Comparison of ENCODE assay signal across 16 cellular contexts in genomic region chrX:134948333-134949241, GRCh38. TPM values are rescaled to one million over a fixed set of nuclear protein-coding genes. Genes with fewer than 3 reads are reported as not detected.
A peak's percentile ranks its signal among the peaks of the same experiment; 100 is the strongest.
DNase-seq lines count a peak whose midpoint lies in the region; ATAC-seq and TF ChIP-seq lines count a peak whose summit lies in the region.
"Had no signal": no experiment of that assay in that cellular context is flagged by ENCODE, and none has a peak within 500 bp of the region (broad histone marks: within the 10 kb centered on the region; RNA-seq: fewer than 3 reads in every experiment).

No MANE protein-coding gene starts in this region.

- H3K9me3 ChIP-seq in left ventricle myocardium inferior (replicated peaks): no peaks in the 10 kb centered on the region
- H3K9me3 ChIP-seq: psoas muscle had no signal

- H3K27ac Mint-ChIP-seq in type B pancreatic cell: peak overlapping the region; percentile 7
- no peak overlapping the region for H3K27ac Mint-ChIP-seq in stimulated activated naive CD8-positive, alpha-beta T cell treated with anti-CD3 and anti-CD28 coated beads, Interleukin-15, amount 100 ng/mL, for 72 hours
- H3K27ac Mint-ChIP-seq: GM23338 had no signal

- H3K4me3 Mint-ChIP-seq in type B pancreatic cell: no peak overlapping the region
- no peak overlapping the region for H3K4me3 Mint-ChIP-seq in stimulated activated naive CD8-positive, alpha-beta T cell treated with anti-CD3 and anti-CD28 coated beads, Interleukin-15, amount 100 ng/mL, for 72 hours
- H3K4me3 Mint-ChIP-seq: GM23338 had no signal

- intact Hi-C loops in left ventricle myocardium inferior (cut with micrococcal nuclease) (no loop called here), Right ventricle myocardium inferior (cut with DNase I) (no loop called here)

- no peaks in the 10 kb centered on the region for H3K36me3 ChIP-seq in left ventricle myocardium inferior

- H3K27me3 ChIP-seq in left ventricle myocardium inferior (ENCODE audit: low read depth): no peaks in the 10 kb centered on the region
- no peaks in the 10 kb centered on the region for H3K27me3 ChIP-seq in foreskin keratinocyte

- H3K36me3 Mint-ChIP-seq in type B pancreatic cell: no peaks in the 10 kb centered on the region

- H3K4me3 ChIP-seq in left ventricle myocardium inferior: no peak overlapping the region
- H3K4me3 ChIP-seq: dorsolateral prefrontal cortex, GM23338, lung, psoas muscle had no signal

- H3K4me1 ChIP-seq in left ventricle myocardium inferior (no peaks in the 10 kb centered on the region), foreskin keratinocyte (no peaks in the 10 kb centered on the region)
- H3K4me1 ChIP-seq: psoas muscle had no signal

- H3K27me3 Mint-ChIP-seq in type B pancreatic cell: no peaks in the 10 kb centered on the region
- H3K27me3 Mint-ChIP-seq in stimulated activated naive CD8-positive, alpha-beta T cell treated with anti-CD3 and anti-CD28 coated beads, Interleukin-15, amount 100 ng/mL, for 72 hours: no peaks in the 10 kb centered on the region

- DNase-seq in left ventricle myocardium inferior (peak; percentile 15), Right ventricle myocardium inferior (ENCODE audit: missing footprints) (no peak), SW 1271 (lab: John Stamatoyannopoulos, UW) (peak; percentile 48 to 80), foreskin keratinocyte (peak in 1 of 2 donors; percentile 44), type B pancreatic cell (ENCODE audit: extremely low spot score, unreplicated experiment) (no peak), nucleus accumbens (lab: John Stamatoyannopoulos, UW) (no peak)
- DNase-seq in stimulated activated naive CD8-positive, alpha-beta T cell treated with anti-CD3 and anti-CD28 coated beads, Interleukin-15, amount 100 ng/mL, for 72 hours: no peak
- DNase-seq: activated CD4-positive, alpha-beta T cell treated with anti-CD3 and anti-CD28 coated beads for 48 hours; activated effector memory CD4-positive, alpha-beta T cell treated with Interleukin-2 at 50 U/mL for 16 hours; dorsolateral prefrontal cortex; head of caudate nucleus; NCI-H446 treated with DMSO at 0.1 percent for 48 hours; psoas muscle had no signal

- no peaks in the 10 kb centered on the region for H3K9me3 Mint-ChIP-seq in type B pancreatic cell
- H3K9me3 Mint-ChIP-seq in stimulated activated naive CD8-positive, alpha-beta T cell treated with anti-CD3 and anti-CD28 coated beads, Interleukin-15, amount 100 ng/mL, for 72 hours: no peaks in the 10 kb centered on the region

- no peaks in the 10 kb centered on the region for H3K4me1 Mint-ChIP-seq in type B pancreatic cell (ENCODE audit: unreplicated experiment)
- H3K4me1 Mint-ChIP-seq in stimulated activated naive CD8-positive, alpha-beta T cell treated with anti-CD3 and anti-CD28 coated beads, Interleukin-15, amount 100 ng/mL, for 72 hours: no peaks in the 10 kb centered on the region

- no peak for TF ChIP-seq CTCF in left ventricle myocardium inferior (IDR thresholded peaks at IDR 0.05; ENCODE audit: borderline replicate concordance)
- TF ChIP-seq CTCF in foreskin keratinocyte (conservative IDR thresholded peaks at IDR 0.05): no peak
- no peak for TF ChIP-seq CTCF in type B pancreatic cell (conservative IDR thresholded peaks at IDR 0.05)

- ATAC-seq in Right ventricle myocardium inferior (no peak), foreskin keratinocyte (peak; percentile 32), HG02642 (IDR thresholded peaks at IDR 0.05; ENCODE audit: poor library complexity, unreplicated experiment) (no peak)
- ATAC-seq in stimulated activated naive CD8-positive, alpha-beta T cell treated with anti-CD3 and anti-CD28 coated beads, Interleukin-15, amount 100 ng/mL, for 72 hours: no peak
- ATAC-seq: GM23338, psoas muscle had no signal

- H3K27ac ChIP-seq in left ventricle myocardium inferior (replicated peaks): no peak overlapping the region
- H3K27ac ChIP-seq in foreskin keratinocyte: no peak overlapping the region
- H3K27ac ChIP-seq: dorsolateral prefrontal cortex, psoas muscle had no signal

RNA-seq across cellular contexts. Expression of gene MOSPD1, which starts 33.5 kb away (rescaled TPM):
- total RNA-seq in left ventricle myocardium inferior (28.2 TPM), Right ventricle myocardium inferior (24.1 TPM), foreskin keratinocyte (13.5 and 13.8 TPM in 2 replicates), type B pancreatic cell (ENCODE audit: low replicate concordance) (12.9 and 15.2 TPM in 2 replicates)
- polyA plus RNA-seq in foreskin keratinocyte: 6.7 and 7.7 TPM in 2 replicates

RNA-seq across cellular contexts. Expression of gene SMIM10, which starts 42.2 kb away (rescaled TPM):
- total RNA-seq in left ventricle myocardium inferior: 4.9 TPM
- total RNA-seq in Right ventricle myocardium inferior: 6.4 TPM
- 0.14 and 0.17 TPM in 2 replicates for total RNA-seq in foreskin keratinocyte
- 0.12 and 0.19 TPM in 2 replicates for polyA plus RNA-seq in foreskin keratinocyte
- 0.64 and 0.65 TPM in 2 replicates for total RNA-seq in type B pancreatic cell (ENCODE audit: low replicate concordance)

Comparison
In these comparisons a context has a peak if more than half of its experiments do, and no peak if none do; other contexts are left out.
1. DNase-seq: peak in left ventricle myocardium inferior (single experiment) and SW 1271 (2 of 2); none in Right ventricle myocardium inferior (single experiment), type B pancreatic cell (single experiment), stimulated activated naive CD8-positive, alpha-beta T cell treated with anti-CD3 and anti-CD28 coated beads, Interleukin-15, amount 100 ng/mL, for 72 hours (0 of 2) and nucleus accumbens (0 of 56).